Comparison of ENCODE assay signal across 9 cellular contexts in the genomic region with DNA sequence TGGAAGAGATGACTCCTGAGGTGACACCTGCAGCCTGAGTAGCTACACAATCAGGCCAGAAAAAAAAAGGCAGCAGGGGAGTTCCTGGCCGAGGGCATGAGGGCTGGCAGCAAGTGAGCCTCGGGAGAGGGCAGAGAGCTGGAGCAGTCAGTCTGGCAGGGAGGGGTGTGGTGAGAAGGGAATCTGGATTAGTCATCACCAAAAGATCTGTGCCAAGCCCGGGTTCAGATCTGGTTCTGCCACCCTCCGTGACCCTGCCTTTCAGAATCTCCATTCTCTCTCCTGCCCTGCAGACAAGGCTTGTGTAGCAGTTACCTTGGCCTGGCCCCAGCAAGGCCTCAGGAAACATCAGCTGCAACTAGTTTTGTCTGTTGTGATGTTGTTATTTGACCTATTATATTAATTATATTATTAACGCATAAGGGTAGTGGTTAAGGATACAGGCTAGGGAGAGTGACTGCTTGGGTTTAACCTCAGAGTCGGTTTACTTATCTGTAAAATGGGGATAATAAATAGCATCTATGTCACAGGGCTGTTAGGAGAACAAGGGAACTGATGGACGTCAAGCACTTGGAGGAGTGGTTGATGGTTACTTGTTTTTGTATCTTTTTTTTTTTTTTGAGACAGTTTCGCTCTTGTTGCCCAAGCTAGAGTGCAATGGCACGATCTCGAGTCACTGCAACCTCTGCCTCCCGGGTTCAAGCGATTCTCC. TPM values are rescaled to one million over a fixed set of nuclear protein-coding genes. Genes with fewer than 3 reads are reported as not detected.
DNase-seq lines count a peak whose midpoint lies in the region; ATAC-seq and TF ChIP-seq lines count a peak whose summit lies in the region.
"Had no signal": no experiment of that assay in that cellular context is flagged by ENCODE, and none has a peak within 500 bp of the region (broad histone marks: within the 10 kb centered on the region; RNA-seq: fewer than 3 reads in every experiment).

No MANE protein-coding gene starts in this region.

- H3K27me3 Mint-ChIP-seq in neural crest cell (ENCODE audit: low read depth) = peaks cover 9% of the 10 kb centered on the region
- H3K27me3 Mint-ChIP-seq in CD8-positive, alpha-beta memory T cell = no peaks in the 10 kb centered on the region

- H3K27me3 ChIP-seq in duodenal mucosa (ENCODE audit: control insufficient read depth in 1 of 2, insufficient read depth in 2 of 2, low read length in 2 of 2) = no peaks in the 10 kb centered on the region
- no peaks in the 10 kb centered on the region for H3K27me3 ChIP-seq in CD8-positive, alpha-beta memory T cell (ENCODE audit: insufficient read depth, low read length, poor library complexity, severe bottlenecking)
- H3K27me3 ChIP-seq: dorsolateral prefrontal cortex had no signal

- TF ChIP-seq CTCF in neural crest cell (conservative IDR thresholded peaks at IDR 0.05) = no peak

- peaks cover 4% of the 10 kb centered on the region for H3K9me3 Mint-ChIP-seq in neural crest cell
- no peaks in the 10 kb centered on the region for H3K9me3 Mint-ChIP-seq in CD8-positive, alpha-beta memory T cell

- peaks cover 9 to 25% of the 10 kb centered on the region in 2 donors for H3K4me1 ChIP-seq in duodenal mucosa (ENCODE audit: control insufficient read depth in 1 of 2, insufficient read depth in 2 of 2, low read length in 2 of 2)
- peaks cover 13% of the 10 kb centered on the region for H3K4me1 ChIP-seq in CD8-positive, alpha-beta memory T cell (ENCODE audit: insufficient read depth, low read length)

- peak overlapping the region; percentile 39 to 63 for H3K9ac ChIP-seq in duodenal mucosa (ENCODE audit: low read depth in 1 of 2, low read length in 2 of 2)

- CTCF ChIA-PET in CD8-positive, alpha-beta memory T cell (lab: Charles Lee) = interaction anchor here (3.9 kb wide), 1 partner anchor 10 kb away, joined by 21 read pairs; no protein-coding TSS in a partner anchor

- H3K4me3 Mint-ChIP-seq in neural crest cell = peak overlapping the region; percentile 81
- peak overlapping the region in 1 of 7 donors; percentile 67 for H3K4me3 Mint-ChIP-seq in CD8-positive, alpha-beta memory T cell

- H3K4me3 ChIP-seq in duodenal mucosa (ENCODE audit: low read depth in 1 of 2, low read length in 2 of 2) = peak overlapping the region; percentile 57 to 60
- H3K4me3 ChIP-seq in CD8-positive, alpha-beta memory T cell (ENCODE audit: low read length) = no peak overlapping the region
- H3K4me3 ChIP-seq: dorsolateral prefrontal cortex had no signal

- ATAC-seq in HG02678 (IDR thresholded peaks at IDR 0.05; ENCODE audit: unreplicated experiment) (no peak), HG03432 (IDR thresholded peaks at IDR 0.05; ENCODE audit: unreplicated experiment) (no peak)

- DNase-seq in GM03348 (ENCODE audit: low spot score) = peak; percentile 81
- DNase-seq in NCI-H460 (ENCODE audit: extremely low read depth, low read depth) = peak; percentile 57
- DNase-seq in neural crest cell (ENCODE audit: low read depth, low spot score) = no peak
- DNase-seq in NCI-H1436 (lab: John Stamatoyannopoulos, UW) = no peak
- DNase-seq in CD8-positive, alpha-beta memory T cell = no peak

- H3K9me3 ChIP-seq in duodenal mucosa (ENCODE audit: control insufficient read depth in 1 of 2, low read length in 2 of 2) = no peaks in the 10 kb centered on the region
- no peaks in the 10 kb centered on the region for H3K9me3 ChIP-seq in CD8-positive, alpha-beta memory T cell (ENCODE audit: low read length)

- H3K36me3 Mint-ChIP-seq in neural crest cell (ENCODE audit: low read depth) = peaks cover 6% of the 10 kb centered on the region
- peaks cover 4 to 21% (median 4%) of the 10 kb centered on the region in 3 donors for H3K36me3 Mint-ChIP-seq in CD8-positive, alpha-beta memory T cell

- peaks cover 12% of the 10 kb centered on the region for H3K4me1 Mint-ChIP-seq in neural crest cell
- H3K4me1 Mint-ChIP-seq in CD8-positive, alpha-beta memory T cell = peaks cover 21 to 26% (median 21%) of the 10 kb centered on the region in 3 donors

- no peak overlapping the region for H3K27ac Mint-ChIP-seq in neural crest cell (ENCODE audit: unreplicated experiment)
- peak overlapping the region in 3 of 8 donors; percentile 66 to 72 (median 70) for H3K27ac Mint-ChIP-seq in CD8-positive, alpha-beta memory T cell

- peaks cover 2 to 4% of the 10 kb centered on the region in 2 donors for H3K36me3 ChIP-seq in duodenal mucosa (ENCODE audit: control insufficient read depth in 1 of 2, insufficient read depth in 2 of 2, low read length in 2 of 2)
- peaks cover 1% of the 10 kb centered on the region for H3K36me3 ChIP-seq in CD8-positive, alpha-beta memory T cell (ENCODE audit: insufficient read depth, low read length)

- POLR2A ChIA-PET in CD8-positive, alpha-beta memory T cell (lab: Charles Lee) = interaction anchor here (1.5 kb wide), 1 partner anchor 9 kb away, joined by 4 read pairs; no protein-coding TSS in a partner anchor

- H3K27ac ChIP-seq in duodenal mucosa (ENCODE audit: low read depth, low read length) = peak overlapping the region; percentile 61
- no peak overlapping the region for H3K27ac ChIP-seq in CD8-positive, alpha-beta memory T cell (ENCODE audit: low read depth, low read length)

RNA-seq across cellular contexts. Expression of a gene that starts 2.7 kb away (rescaled TPM):
- 417 and 452 TPM in 2 replicates for total RNA-seq in NCI-H460 (2014; rRNA removed; shearing (Covaris generic))
- 282 and 465 TPM in 2 replicates for polyA plus RNA-seq in NCI-H460 (2014; cell fraction: nucleus; rRNA removed)
- 321 and 346 TPM in 2 replicates for total RNA-seq in neural crest cell
- 100 to 1,000 TPM; 415 to 432 TPM for total RNA-seq in CD8-positive, alpha-beta memory T cell
- polyA plus RNA-seq in CD8-positive, alpha-beta memory T cell = 167 TPM

RNA-seq across cellular contexts. Expression of a gene that starts 15.1 kb away (rescaled TPM):
- not detected in 2 replicates for total RNA-seq in NCI-H460 (2014; rRNA removed; shearing (Covaris generic))
- polyA plus RNA-seq in NCI-H460 (2014; cell fraction: nucleus; rRNA removed) = not detected in 2 replicates
- not detected in 2 replicates for total RNA-seq in neural crest cell
- total RNA-seq in CD8-positive, alpha-beta memory T cell = not detected
- polyA plus RNA-seq in CD8-positive, alpha-beta memory T cell = not detected

RNA-seq across cellular contexts. Expression of a gene that starts 21.9 kb away (rescaled TPM):
- 147 and 154 TPM in 2 replicates for total RNA-seq in NCI-H460 (2014; rRNA removed; shearing (Covaris generic))
- 236 and 259 TPM in 2 replicates for polyA plus RNA-seq in NCI-H460 (2014; cell fraction: nucleus; rRNA removed)
- total RNA-seq in neural crest cell = 214 and 219 TPM in 2 replicates
- 100 to 1,000 TPM; 135 to 137 TPM for total RNA-seq in CD8-positive, alpha-beta memory T cell
- polyA plus RNA-seq in CD8-positive, alpha-beta memory T cell = 261 TPM

RNA-seq across cellular contexts. Expression of a gene that starts 22.5 kb away (rescaled TPM):
- 90.1 and 139 TPM in 2 replicates for total RNA-seq in NCI-H460 (2014; rRNA removed; shearing (Covaris generic))
- 186 and 350 TPM in 2 replicates for polyA plus RNA-seq in NCI-H460 (2014; cell fraction: nucleus; rRNA removed)
- total RNA-seq in neural crest cell = 111 and 126 TPM in 2 replicates
- 100 to 1,000 TPM; 118 to 131 TPM for total RNA-seq in CD8-positive, alpha-beta memory T cell
- 159 TPM for polyA plus RNA-seq in CD8-positive, alpha-beta memory T cell

RNA-seq across cellular contexts. Expression of a gene that starts 26.2 kb away (rescaled TPM):
- total RNA-seq in NCI-H460 (2014; rRNA removed; shearing (Covaris generic)) = not detected in 2 replicates
- not detected in 2 replicates for polyA plus RNA-seq in NCI-H460 (2014; cell fraction: nucleus; rRNA removed)
- total RNA-seq in neural crest cell = not detected in 2 replicates
- not detected for total RNA-seq in CD8-positive, alpha-beta memory T cell
- not detected for polyA plus RNA-seq in CD8-positive, alpha-beta memory T cell
- total RNA-seq: dorsolateral prefrontal cortex had no signal

Comparison
In these comparisons a context has a peak if more than half of its experiments do, and no peak if none do; other contexts are left out.
1. DNase-seq: peak in GM03348 (single experiment) and NCI-H460 (single experiment); none in neural crest cell (single experiment), NCI-H1436 (single experiment) and CD8-positive, alpha-beta memory T cell (0 of 5).